ENCODE assay signal across 8 cellular contexts in genomic region chr10:70558871-70559810, GRCh38. TPM values are rescaled to one million over a fixed set of nuclear protein-coding genes. Genes with fewer than 3 reads are reported as not detected.
A peak's percentile ranks its signal among the peaks of the same experiment; 100 is the strongest.
DNase-seq lines count a peak whose midpoint lies in the region; ATAC-seq, FAIRE-seq and TF ChIP-seq lines count a peak whose summit lies in the region.

No MANE protein-coding gene starts in this region.

- no peak overlapping the region for H4K91ac ChIP-seq in IMR-90 (ENCODE audit: insufficient read depth, low read depth, low read length)

- H2BK20ac ChIP-seq in IMR-90 (ENCODE audit: low read depth, low read length): no peak overlapping the region; the same call in 1 of the 2 replicates

- H3K23ac ChIP-seq in IMR-90 (ENCODE audit: low read depth, low read length): no peak overlapping the region

- peaks cover 15% of the 10 kb centered on the region for H3K27me3 Mint-ChIP-seq in MCF 10A (ENCODE audit: insufficient read depth, unreplicated experiment)

- H3K27ac Mint-ChIP-seq in MCF 10A (ENCODE audit: low read depth, unreplicated experiment): no peak overlapping the region

- H2AK5ac ChIP-seq in IMR-90 (ENCODE audit: low read depth, low read length): no peak overlapping the region

- H3K9ac ChIP-seq in IMR-90 (ENCODE audit: low read depth, low read length): no peak overlapping the region
- no peak overlapping the region for H3K9ac ChIP-seq in HepG2 (ENCODE audit: insufficient read depth, low read depth, low read length)

- no peaks in the 10 kb centered on the region for H3K9me3 Mint-ChIP-seq in MCF 10A (ENCODE audit: unreplicated experiment)

- no peak overlapping the region for H3K27ac ChIP-seq in IMR-90 (ENCODE audit: insufficient read depth, low read length)
- no peak overlapping the region for H3K27ac ChIP-seq in WERI-Rb-1
- no peak overlapping the region for H3K27ac ChIP-seq in HepG2 (ENCODE audit: extremely low read length, insufficient read depth, low read length)

- no peak overlapping the region for H2BK15ac ChIP-seq in IMR-90 (ENCODE audit: low read depth, low read length)

- H3K4me3 Mint-ChIP-seq in MCF 10A (ENCODE audit: unreplicated experiment): no peak overlapping the region

- no peaks in the 10 kb centered on the region for H3K79me1 ChIP-seq in IMR-90 (ENCODE audit: low read depth in 1 of 2, low read length in 2 of 2)

- POLR2A ChIA-PET in IMR-90 (lab: Charles Lee; ENCODE audit: unreplicated experiment): no interaction called here
- POLR2A ChIA-PET in MCF 10A (lab: Yijun Ruan, JAX): interaction anchor here (0.7 kb wide), 1 partner anchor 318 kb away, joined by 3 read pairs; no protein-coding TSS in a partner anchor
- POLR2A ChIA-PET in HepG2 (lab: Yijun Ruan, JAX): no interaction called here

- H3K27me3 ChIP-seq in IMR-90 (ENCODE audit: control insufficient read depth, insufficient read depth, low read length) (peaks cover 11% of the 10 kb centered on the region), WERI-Rb-1 (ENCODE audit: insufficient read depth, low read depth, severe bottlenecking) (no peaks in the 10 kb centered on the region), HepG2 (ENCODE audit: control insufficient read depth in 1 of 2, insufficient read depth in 2 of 2, low read length in 2 of 2) (peaks cover 2% of the 10 kb centered on the region in 2 experiments; a peak in 2 of 5 replicates)

- H3K56ac ChIP-seq in IMR-90 (ENCODE audit: extremely low read depth, insufficient read depth, low read length): no peak overlapping the region

- TF ChIP-seq EP300 in HepG2 (IDR thresholded peaks at IDR 0.05; ENCODE audit: low read depth in 2 of 2, low read length in 2 of 2): no peak
- no peak for TF ChIP-seq EP300 in HepG2 (CRISPR knock-in tag; IDR thresholded peaks at IDR 0.05; ENCODE audit: borderline replicate concordance)

- peak; percentile 76 for ATAC-seq in GM18909 (IDR thresholded peaks at IDR 0.05; ENCODE audit: poor library complexity, unreplicated experiment)
- ATAC-seq in IMR-90 (ENCODE audit: low read depth): peak; percentile 78
- ATAC-seq in HepG2: peak; percentile 87
- ATAC-seq in GM19324 (IDR thresholded peaks at IDR 0.05; ENCODE audit: low FRiP score, unreplicated experiment): no peak

- TF ChIP-seq POLR2A in IMR-90 (IDR thresholded peaks at IDR 0.05; ENCODE audit: low read depth, low read length) (no peak), HepG2 (IDR thresholded peaks at IDR 0.05; ENCODE audit: insufficient read depth in 1 of 2, low read depth in 2 of 2, low read length in 2 of 2) (no peak)

- H2AK9ac ChIP-seq in IMR-90 (replicated peaks; ENCODE audit: low read depth, low read length, poor library complexity): peak overlapping the region; percentile 61

- no peak overlapping the region; the same call in 1 of the 2 replicates for H3K4ac ChIP-seq in IMR-90 (ENCODE audit: low read depth, low read length)

- H3K4me1 ChIP-seq in IMR-90 (ENCODE audit: control insufficient read depth, insufficient read depth, low read length) (peaks cover 3% of the 10 kb centered on the region; the same call in 1 of the 2 replicates), HepG2 (ENCODE audit: insufficient read depth, low read length) (peaks cover 11% of the 10 kb centered on the region; the same call in 1 of the 2 replicates)

- 0 out of 2 replicates have a peak overlapping the region, but pooled peaks have one; percentile 35 for H3K14ac ChIP-seq in IMR-90 (replicated peaks; ENCODE audit: low read depth, low read length)

- H3K4me1 Mint-ChIP-seq in MCF 10A (ENCODE audit: insufficient read depth, unreplicated experiment): peaks cover 9% of the 10 kb centered on the region

- 65% methylated on average over 8 of the region's 20 CpGs; no CpG with 5 or more reads in 1 of the 2 experiments for WGBS in IMR-90 (ENCODE audit: extremely low coverage in 2 of 2, insufficient read length in 1 of 2), 2 experiments
- 13% methylated on average over 18 of the region's 20 CpGs for WGBS in HepG2 (ENCODE audit: low lambda C conversion rate)

- TF ChIP-seq CTCF in IMR-90 (conservative IDR thresholded peaks at IDR 0.05; ENCODE audit: low read depth, low read length): peak; percentile 58
- peak; percentile 48 for TF ChIP-seq CTCF in WERI-Rb-1 (IDR thresholded peaks at IDR 0.05; ENCODE audit: low read depth, low read length)
- TF ChIP-seq CTCF in MCF 10A (IDR thresholded peaks at IDR 0.05; ENCODE audit: unreplicated experiment): peak; percentile 69
- peak; percentile 76 for TF ChIP-seq CTCF in HepG2 (CRISPR knock-in tag; IDR thresholded peaks at IDR 0.05)

- no peak for FAIRE-seq in HepG2 (lab: Jason Lieb, UNC)

- H3K36me3 Mint-ChIP-seq in MCF 10A (ENCODE audit: insufficient read depth, unreplicated experiment): no peaks in the 10 kb centered on the region

- peak overlapping the region; percentile 81 for H2AFZ ChIP-seq in IMR-90 (replicated peaks; ENCODE audit: low read length, poor library complexity)
- no peak overlapping the region for H2AFZ ChIP-seq in HepG2 (ENCODE audit: low read length)

- CTCF ChIA-PET in IMR-90 (lab: Yijun Ruan, JAX) (interaction anchor here (0.6 kb wide), 1 partner anchor 42 kb away, joined by 5 read pairs; no protein-coding TSS in a partner anchor), MCF 10A (lab: Yijun Ruan, JAX) (interaction anchor here (0.7 to 5.0 kb wide), 7 partner anchors 9 to 252 kb away, joined by 3 to 47 read pairs (median 4); no protein-coding TSS in a partner anchor), HepG2 (lab: Yijun Ruan, JAX; ENCODE audit: low intra/inter-chr PET ratio, low total read pairs) (interaction anchor here (2.5 kb wide), 1 partner anchor 200 kb away, joined by 26 read pairs; no protein-coding TSS in a partner anchor)

- TF ChIP-seq RAD21 in IMR-90 (IDR thresholded peaks at IDR 0.05; ENCODE audit: low read length) (peak; percentile 55), HepG2 (CRISPR knock-in tag; IDR thresholded peaks at IDR 0.05) (peak; percentile 50; the same call in 1 of the 2 replicates)

- H3K36me3 ChIP-seq in IMR-90 (ENCODE audit: control insufficient read depth, insufficient read depth, low read length): no peaks in the 10 kb centered on the region
- H3K36me3 ChIP-seq in WERI-Rb-1: no peaks in the 10 kb centered on the region
- no peaks in the 10 kb centered on the region for H3K36me3 ChIP-seq in HepG2 (replicated peaks in 1 of 2; ENCODE audit: control insufficient read depth in 1 of 2, insufficient read depth in 2 of 2, low read length in 2 of 2)

- no peaks in the 10 kb centered on the region for H4K20me1 ChIP-seq in IMR-90 (ENCODE audit: insufficient read depth, low read length)
- H4K20me1 ChIP-seq in HepG2 (ENCODE audit: insufficient read depth, low read length): no peaks in the 10 kb centered on the region

- no peak overlapping the region for H3K4me3 ChIP-seq in IMR-90 (ENCODE audit: insufficient read depth, low read depth, low read length)
- H3K4me3 ChIP-seq in WERI-Rb-1 (ENCODE audit: low read depth, low read length): no peak overlapping the region
- H3K4me3 ChIP-seq in HepG2 (replicated peaks in 1 of 3; ENCODE audit: insufficient read depth in 1 of 3, low read depth in 2 of 3, low read length in 3 of 3): peak overlapping the region in 2 of 3 experiments; percentile 15 to 57; a peak in 1 of 6 replicates

- dilution Hi-C loops in IMR-90 (cut with HindIII; ENCODE audit: low sequenced_read_pairs, unreplicated experiment): no loop called here

- H3K18ac ChIP-seq in IMR-90 (ENCODE audit: low read depth, low read length): no peak overlapping the region

- no peak overlapping the region; a peak in 1 of 4 replicates for H4K8ac ChIP-seq in IMR-90 (ENCODE audit: low read depth in 2 of 2, low read length in 2 of 2)

- intact Hi-C loops in IMR-90 (cut with micrococcal nuclease) (loop anchor here (1.0 kb wide), 1 partner anchor 200 kb away; no protein-coding TSS in a partner anchor), MCF 10A (cut with micrococcal nuclease) (loop anchor here (1.0 to 2.0 kb wide), 2 partner anchors 114 to 200 kb away; partner anchors contain the start of gene ADAMTS14), HepG2 (cut with micrococcal nuclease; ENCODE audit: unreplicated experiment) (loop anchor here (1.0 to 10.0 kb wide), 3 partner anchors 37 to 200 kb away; partner anchors contain the start of gene ADAMTS14)

- H3K9me1 ChIP-seq in IMR-90 (ENCODE audit: insufficient read depth, low read length): no peaks in the 10 kb centered on the region

- no peak overlapping the region for H2BK120ac ChIP-seq in IMR-90 (ENCODE audit: low read depth, low read length)

- H4K5ac ChIP-seq in IMR-90 (ENCODE audit: low read depth, low read length): no peak overlapping the region; the same call in 1 of the 2 replicates

- H3K4me2 ChIP-seq in IMR-90 (ENCODE audit: low read depth, low read length) (peak overlapping the region; percentile 11; the same call in 1 of the 2 replicates), HepG2 (ENCODE audit: low read depth, low read length) (peak overlapping the region; percentile 80)

- in situ Hi-C loops in IMR-90 (cut with MboI; ENCODE audit: low sequenced_read_pairs): no loop called here
- in situ Hi-C loops in HepG2 (cut with HindIII; ENCODE audit: extremely low pct_ligation_motif_present, low pct_unique_long_range_greater_than_20kb): loop anchor here (10.0 kb wide), 1 partner anchor 326 kb away; the partner anchor contains the start of gene PCBD1

- H3K9me3 ChIP-seq in IMR-90 (ENCODE audit: control insufficient read depth, insufficient read depth, low read length) (no peaks in the 10 kb centered on the region), WERI-Rb-1 (ENCODE audit: severe bottlenecking) (no peaks in the 10 kb centered on the region), HepG2 (ENCODE audit: low read length) (no peaks in the 10 kb centered on the region)

- no TSS peak for BruUV-seq in IMR-90 (replicated peaks; lab: Mats Ljungman, UMichigan)
- no TSS peak for BruUV-seq in MCF 10A (replicated peaks; lab: Mats Ljungman, UMichigan)
- BruUV-seq in HepG2 (replicated peaks; lab: Mats Ljungman, UMichigan): no TSS peak

- DNase-seq in 8988T (peak; percentile 90), IMR-90 (peak; percentile 34), WERI-Rb-1 (peak; percentile 65), MCF 10A (ENCODE audit: unreplicated experiment) (peak; percentile 66), HepG2 (ENCODE audit: low spot score) (peak; percentile 48)
- peak; percentile 54 for DNase-seq in stimulated activated CD8-positive, alpha-beta memory T cell treated with anti-CD3 and anti-CD28 coated beads, Interleukin-12 subunit alpha, Interleukin-12 subunit beta, amount 100 ng/mL, for 1 hour (ENCODE audit: low read depth)

- no peak overlapping the region for H2BK5ac ChIP-seq in IMR-90 (ENCODE audit: low read depth, low read length, poor library complexity, severe bottlenecking)

- H3K79me2 ChIP-seq in HepG2 (ENCODE audit: insufficient read depth, low read length): no peaks in the 10 kb centered on the region

RNA-seq across cellular contexts. Expression of gene PRF1, which starts 43.4 kb away (rescaled TPM):
- not detected in 2 replicates for total RNA-seq in IMR-90 (2012; rRNA removed)
- polyA plus RNA-seq in IMR-90 (2012; rRNA removed): not detected in 2 replicates
- not detected in 2 replicates for polyA plus RNA-seq in IMR-90 (2012; cell fraction: cytosol; rRNA removed)
- not detected in 2 replicates for polyA plus RNA-seq in IMR-90 (2012; cell fraction: nucleus; rRNA removed; ENCODE audit: low replicate concordance)
- not detected in 2 replicates for total RNA-seq in MCF 10A (2022)
- total RNA-seq in HepG2 (2016; rRNA removed; fragmentation: Illumina TruSeq; extraction: Trizol): 0.32 and 1.00 TPM in 2 replicates
- total RNA-seq in HepG2 (2016; cell fraction: cytosol; rRNA removed; fragmentation: Illumina TruSeq; extraction: Trizol; ENCODE audit: low read depth): not detected in 2 replicates
- total RNA-seq in HepG2 (2016; cell fraction: insoluble cytoplasmic fraction; rRNA removed; fragmentation: Illumina TruSeq; extraction: Trizol): 0.18 and 1.2 TPM in 2 replicates
- 0.06 and 0.17 TPM in 2 replicates for total RNA-seq in HepG2 (2016; cell fraction: membrane; rRNA removed; fragmentation: Illumina TruSeq; extraction: Trizol)
- 0.69 and 1.4 TPM in 2 replicates for total RNA-seq in HepG2 (2016; cell fraction: nucleus; rRNA removed; fragmentation: Illumina TruSeq; extraction: Trizol)
- 1.4 and 1.7 TPM in 2 replicates for polyA plus RNA-seq in HepG2 (2011; rRNA removed)
- 1.0 and 1.1 TPM in 2 replicates for polyA plus RNA-seq in HepG2 (2011; cell fraction: cytosol; rRNA removed)
- 0.39 and 0.62 TPM in 2 replicates for polyA plus RNA-seq in HepG2 (2011; cell fraction: nucleus; rRNA removed)
- polyA plus RNA-seq in HepG2 (2012): 0.08 and 1.0 TPM in 2 replicates
- not detected in 2 replicates for polyA plus RNA-seq in HepG2 (2016; cell fraction: cytosol; fragmentation: Illumina TruSeq; extraction: Trizol; ENCODE audit: low read depth)
- 0.21 and 0.38 TPM in 2 replicates for polyA plus RNA-seq in HepG2 (2016; cell fraction: insoluble cytoplasmic fraction; fragmentation: Illumina TruSeq; extraction: Trizol; ENCODE audit: low read depth)
- polyA plus RNA-seq in HepG2 (2016; cell fraction: membrane; fragmentation: Illumina TruSeq; extraction: Trizol; ENCODE audit: low read depth): 0.17 and 0.45 TPM in 2 replicates
- 2.3 and 3.3 TPM in 2 replicates for polyA plus RNA-seq in HepG2 (2016; cell fraction: nucleus; fragmentation: Illumina TruSeq; extraction: Trizol; ENCODE audit: insufficient read depth, low read depth)
- polyA minus RNA-seq in HepG2 (2011; rRNA and poly(A)+ RNA removed; ENCODE audit: low replicate concordance): 1.6 TPM in 1 of 2 replicates, not detected in the other
- polyA minus RNA-seq in HepG2 (2011; cell fraction: cytosol; rRNA and poly(A)+ RNA removed): 0.99 and 1.1 TPM in 2 replicates
- 0.37 TPM in 1 of 2 replicates, not detected in the other for polyA minus RNA-seq in HepG2 (2011; cell fraction: nucleus; rRNA and poly(A)+ RNA removed)

Comparison
In these comparisons a context has a peak if more than half of its experiments do, and no peak if none do; other contexts are left out.
1. DNase-seq: peak in every context shown above with its lines; median percentile 90 in 8988T; 66 in MCF 10A; 65 in WERI-Rb-1; 54 in stimulated activated CD8-positive, alpha-beta memory T cell treated with anti-CD3 and anti-CD28 coated beads, Interleukin-12 subunit alpha, Interleukin-12 subunit beta, amount 100 ng/mL, for 1 hour; 48 in HepG2; 34 in IMR-90.
2. H3K4me3 ChIP-seq: peak in HepG2 (2 of 3); none in IMR-90 (single experiment) and WERI-Rb-1 (single experiment).
3. Peak in every context shown above with its lines, with median percentiles within 50 percentile points of each other: CTCF ChIP-seq.